Comparison of ENCODE assay signal across 8 cellular contexts in genomic region chr1:236523704-236524141, GRCh38. TPM values are rescaled to one million over a fixed set of nuclear protein-coding genes. Genes with fewer than 3 reads are reported as not detected.
DNase-seq lines count a peak whose midpoint lies in the region; ATAC-seq and TF ChIP-seq lines count a peak whose summit lies in the region.

TSS of gene LGALS8 (plus strand) at chr1:236523982. CDS start at chr1:236526071, 2,089 bp downstream.

- peaks cover 13% of the 10 kb centered on the region for H3K4me1 ChIP-seq in mononuclear cell (ENCODE audit: insufficient read depth, low read length)

- H3K4me3 ChIP-seq in AG10803 (ENCODE audit: low read length): peak within 1 kb of the TSS; percentile 97
- H3K4me3 ChIP-seq in mononuclear cell (ENCODE audit: low read length): peak within 1 kb of the TSS; percentile 85

- no peaks in the 10 kb centered on the region for H3K27me3 ChIP-seq in mononuclear cell (ENCODE audit: insufficient read depth, low read length)

- no peak for TF ChIP-seq CTCF in AG10803 (conservative IDR thresholded peaks at IDR 0.05; ENCODE audit: low read length)

- peak; percentile 84 for DNase-seq in AG10803 (ENCODE audit: low read depth)
- DNase-seq in NOMO-1 treated with dmso at 0.1 percent for 144 hours (lab: John Stamatoyannopoulos, UW; ENCODE audit: unreplicated experiment): peak; percentile 72
- peak; percentile 95 for DNase-seq in activated CD8-positive, alpha-beta memory T cell treated with anti-CD3 and anti-CD28 coated beads, Interleukin-2, amount 50 U/mL, for 48 hours
- DNase-seq in epidermal melanocyte (ENCODE audit: insufficient read length, low spot score): peak; percentile 81
- peak; percentile 81 to 88 for DNase-seq in stimulated activated CD8-positive, alpha-beta memory T cell treated with anti-CD3 and anti-CD28 coated beads, Interleukin-2, amount 100 ng/mL, for 48 hours (ENCODE audit: low read depth in 2 of 2)

- ATAC-seq in GM19043 (IDR thresholded peaks at IDR 0.05; ENCODE audit: low read depth, unreplicated experiment) (peak; percentile 60), HG03354 (IDR thresholded peaks at IDR 0.05; ENCODE audit: poor library complexity, severe bottlenecking, unreplicated experiment) (peak; percentile 61)

- H3K9me3 ChIP-seq in mononuclear cell (ENCODE audit: low read depth, low read length): no peaks in the 10 kb centered on the region

RNA-seq across cellular contexts. Expression of gene LGALS8, which starts in this region (rescaled TPM):
- 187 TPM for total RNA-seq in mononuclear cell

Comparison
In these comparisons a context has a peak if more than half of its experiments do, and no peak if none do; other contexts are left out.
1. Peak in every context shown above with its lines: DNase-seq, ATAC-seq and H3K4me3 ChIP-seq.